In genomic region chr5:145869753-145870152, GRCh38 we compare ENCODE assay signal across 33 cellular contexts. TPM values are rescaled to one million over a fixed set of nuclear protein-coding genes. Genes with fewer than 3 reads are reported as not detected.
DNase-seq lines count a peak whose midpoint lies in the region; ATAC-seq and TF ChIP-seq lines count a peak whose summit lies in the region.
"Had no signal": no experiment of that assay in that cellular context is flagged by ENCODE, and none has a peak within 500 bp of the region (broad histone marks: within the 10 kb centered on the region; RNA-seq: fewer than 3 reads in every experiment).

No MANE protein-coding gene starts in this region.

- H3K36me3 ChIP-seq in mucosa of descending colon (ENCODE audit: low read depth): no peaks in the 10 kb centered on the region
- H3K36me3 ChIP-seq in effector memory CD4-positive, alpha-beta T cell (ENCODE audit: control insufficient read depth, insufficient read depth, low read length): no peaks in the 10 kb centered on the region
- H3K36me3 ChIP-seq: BE2C; BLaER1; BLaER1 treated with 17β-estradiol and CSF1 and Interleukin-3, amounts not matched to agents 10 nM and 100 nM had no signal

- DNase-seq in left colon (no peak), mucosa of descending colon (no peak)
- no peak for DNase-seq in effector memory CD4-positive, alpha-beta T cell
- DNase-seq: 8988T; ACHN; AML-193; BE2C; C1 segment of cervical spinal cord; Caco-2; Calu3; CD4-positive, alpha-beta memory T cell; CD4-positive, alpha-beta T cell; CD4-positive, CD25-positive, alpha-beta regulatory T cell; CD8-positive, alpha-beta memory T cell; CD8-positive, alpha-beta T cell; COR-L47; DMS 273 treated with DMSO at 0.1 percent for 48 hours; DMS153; DMS53; DMS79; DMS79 treated with DMSO at 0.1 percent for 48 hours; DND-41; EL had no signal

- H3K4me3 ChIP-seq in mucosa of descending colon: no peak overlapping the region
- no peak overlapping the region for H3K4me3 ChIP-seq in effector memory CD4-positive, alpha-beta T cell (ENCODE audit: insufficient read depth, low read depth, low read length, poor library complexity, severe bottlenecking)
- H3K4me3 ChIP-seq: A549; BLaER1; BLaER1 treated with 17β-estradiol and CSF1 and Interleukin-3, amounts not matched to agents 10 nM and 100 nM had no signal

- ATAC-seq in left colon: peak; percentile 80
- peak; percentile 65 for ATAC-seq in mucosa of descending colon
- no peak for ATAC-seq in GM21619 (IDR thresholded peaks at IDR 0.05; ENCODE audit: unreplicated experiment)
- ATAC-seq: A549; CD8-positive, alpha-beta T cell had no signal

- no peaks in the 10 kb centered on the region for H3K9me3 ChIP-seq in mucosa of descending colon
- H3K9me3 ChIP-seq in effector memory CD4-positive, alpha-beta T cell (ENCODE audit: control insufficient read depth, low read length): no peaks in the 10 kb centered on the region
- H3K9me3 ChIP-seq: A549; BE2C; BLaER1; BLaER1 treated with 17β-estradiol and CSF1 and Interleukin-3, amounts not matched to agents 10 nM and 100 nM; Caco-2 had no signal

- no peak for TF ChIP-seq CTCF in mucosa of descending colon (IDR thresholded peaks at IDR 0.05)

- no peak overlapping the region for H3K27ac ChIP-seq in effector memory CD4-positive, alpha-beta T cell (ENCODE audit: insufficient read depth, low read length, poor library complexity, severe bottlenecking)
- H3K27ac ChIP-seq: 22Rv1; A549; BLaER1; BLaER1 treated with 17β-estradiol and CSF1 and Interleukin-3, amounts not matched to agents 10 nM and 100 nM; C4-2B had no signal

- intact Hi-C loops in left colon (cut with DNase I, micrococcal nuclease): no loop called here
- intact Hi-C loops in mucosa of descending colon (cut with DNase I, micrococcal nuclease): no loop called here

- no peaks in the 10 kb centered on the region for H3K4me1 ChIP-seq in mucosa of descending colon (ENCODE audit: low read depth)
- no peaks in the 10 kb centered on the region for H3K4me1 ChIP-seq in effector memory CD4-positive, alpha-beta T cell (ENCODE audit: control insufficient read depth, insufficient read depth, low read length, poor library complexity, severe bottlenecking)
- H3K4me1 ChIP-seq: A549, BE2C, BLaER1, Caco-2 had no signal

- no peaks in the 10 kb centered on the region for H3K27me3 ChIP-seq in effector memory CD4-positive, alpha-beta T cell (replicated peaks; ENCODE audit: control insufficient read depth, insufficient read depth, low read length, poor library complexity, severe bottlenecking)
- H3K27me3 ChIP-seq: BE2C; BLaER1; BLaER1 treated with 17β-estradiol and CSF1 and Interleukin-3, amounts not matched to agents 10 nM and 100 nM had no signal

RNA-seq across cellular contexts. Expression of gene GRXCR2, which starts 3.1 kb away (rescaled TPM):
- total RNA-seq in left colon: not detected
- total RNA-seq in mucosa of descending colon: not detected
- total RNA-seq: A172; A673; B cell; Caco-2; Calu3; CD4-positive, alpha-beta memory T cell; CD4-positive, alpha-beta T cell; CD4-positive, CD25-positive, alpha-beta regulatory T cell; CD8-positive, alpha-beta memory T cell; CD8-positive, alpha-beta T cell; Daoy had no signal

RNA-seq across cellular contexts. Expression of gene PRELID2, which starts 34.6 kb away (rescaled TPM):
- total RNA-seq in left colon (10 to 100 TPM; 86.8 to 95.0 TPM), mucosa of descending colon (100 to 1,000 TPM in 1 of 3 donors, 10 to 100 TPM in 2; 60.0 to 151 (median 77.9) TPM)
